ENCODE assay signal across 12 cellular contexts in the genomic region with DNA sequence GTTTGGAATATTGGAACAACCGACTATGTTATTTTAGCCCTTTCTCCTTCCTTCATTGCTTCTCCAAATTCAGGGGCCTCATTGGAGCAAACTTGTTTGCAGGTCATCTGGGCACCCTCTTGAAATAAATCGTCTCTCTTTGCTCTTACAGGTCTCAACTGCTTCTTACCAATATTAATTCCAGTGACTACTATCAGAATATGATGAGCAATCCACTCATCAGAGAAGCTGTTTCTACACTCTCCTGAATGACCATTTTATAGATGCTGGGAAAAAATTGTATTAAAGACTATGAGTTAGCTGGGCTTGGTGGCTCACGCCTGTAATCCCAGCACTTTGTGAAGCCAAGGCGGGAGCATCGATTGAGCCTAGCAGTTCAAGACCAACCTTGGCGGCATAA. TPM values are rescaled to one million over a fixed set of nuclear protein-coding genes. Genes with fewer than 3 reads are reported as not detected.
A peak's percentile ranks its signal among the peaks of the same experiment; 100 is the strongest.
DNase-seq lines count a peak whose midpoint lies in the region; ATAC-seq and TF ChIP-seq lines count a peak whose summit lies in the region.
"Had no signal": no experiment of that assay in that cellular context is flagged by ENCODE, and none has a peak within 500 bp of the region (broad histone marks: within the 10 kb centered on the region; RNA-seq: fewer than 3 reads in every experiment).

No MANE protein-coding gene starts in this region.

- H3K27ac ChIP-seq in right atrium auricular region (peak overlapping the region; percentile 97 to 99), adipose tissue (ENCODE audit: low read depth, low read length) (peak overlapping the region; percentile 42), muscle layer of colon (ENCODE audit: low read depth, low read length) (peak overlapping the region; percentile 93), uterus (peak overlapping the region; percentile 95 to 98), neuronal stem cell (replicated peaks; ENCODE audit: low read length) (no peak overlapping the region)

- H2BK12ac ChIP-seq in neuronal stem cell (ENCODE audit: low read length) = no peak overlapping the region

- H3K9me3 ChIP-seq in right atrium auricular region (no peaks in the 10 kb centered on the region), muscle layer of colon (ENCODE audit: low read length) (no peaks in the 10 kb centered on the region), uterus (no peaks in the 10 kb centered on the region), neuronal stem cell (replicated peaks in 1 of 2; ENCODE audit: control insufficient read depth in 2 of 2, insufficient read depth in 1 of 2, low read depth in 1 of 2, low read length in 2 of 2) (peaks cover 0 to 11% of the 10 kb centered on the region in 2 donors)

- H3K36me3 ChIP-seq in right atrium auricular region (no peaks in the 10 kb centered on the region), muscle layer of colon (ENCODE audit: insufficient read depth, low read length) (no peaks in the 10 kb centered on the region), uterus (no peaks in the 10 kb centered on the region), neuronal stem cell (replicated peaks in 1 of 2; ENCODE audit: control insufficient read depth in 2 of 2, insufficient read depth in 2 of 2, low read length in 2 of 2) (no peaks in the 10 kb centered on the region)

- peaks cover 0 to 15% of the 10 kb centered on the region in 2 donors for H3K4me1 ChIP-seq in right atrium auricular region
- H3K4me1 ChIP-seq in muscle layer of colon (ENCODE audit: insufficient read depth, low read length) = peaks cover 12% of the 10 kb centered on the region
- no peaks in the 10 kb centered on the region for H3K4me1 ChIP-seq in uterus
- peaks cover 0 to 2% of the 10 kb centered on the region in 2 donors for H3K4me1 ChIP-seq in neuronal stem cell (ENCODE audit: control insufficient read depth in 2 of 2, insufficient read depth in 1 of 2, low read depth in 1 of 2, low read length in 2 of 2)

- H3K4me3 ChIP-seq in right atrium auricular region = no peak overlapping the region
- no peak overlapping the region for H3K4me3 ChIP-seq in muscle layer of colon (ENCODE audit: low read depth in 1 of 2, low read length in 2 of 2)
- no peak overlapping the region for H3K4me3 ChIP-seq in uterus
- no peak overlapping the region for H3K4me3 ChIP-seq in neuronal stem cell (ENCODE audit: low read length in 2 of 2)

- H3K14ac ChIP-seq in neuronal stem cell (ENCODE audit: low read length) = no peak overlapping the region

- DNase-seq in right atrium auricular region (ENCODE audit: low spot score) = no peak
- DNase-seq in left cardiac atrium = no peak
- no peak for DNase-seq in uterus
- no peak for DNase-seq in neuronal stem cell (ENCODE audit: low spot score)
- DNase-seq in NCI-H2107 treated with DMSO at 0.1 percent for 48 hours (lab: John Stamatoyannopoulos, UW; ENCODE audit: unreplicated experiment) = no peak
- no peak for DNase-seq in activated CD8-positive, alpha-beta memory T cell treated with anti-CD3 and anti-CD28 coated beads, Interleukin-2, amount 50 U/mL, for 48 hours
- DNase-seq: central memory CD4-positive, alpha-beta T cell; NCI-H1930 had no signal

- no peak overlapping the region for H3K23ac ChIP-seq in neuronal stem cell (ENCODE audit: low read depth, low read length, poor library complexity)

- H2BK5ac ChIP-seq in neuronal stem cell (ENCODE audit: low read length) = no peak overlapping the region

- no peak overlapping the region for H2AK5ac ChIP-seq in neuronal stem cell (ENCODE audit: low read depth, low read length)

- intact Hi-C loops in left cardiac atrium (cut with DNase I) (no loop called here), uterus (cut with DNase I; ENCODE audit: low total_unique reads) (no loop called here)

- no peaks in the 10 kb centered on the region for H3K79me1 ChIP-seq in neuronal stem cell (ENCODE audit: low read depth, low read length)

- H3K18ac ChIP-seq in neuronal stem cell (ENCODE audit: low read length) = no peak overlapping the region

- H3K9ac ChIP-seq in muscle layer of colon (ENCODE audit: low read length) (no peak overlapping the region), neuronal stem cell (ENCODE audit: low read depth, low read length, poor library complexity) (no peak overlapping the region)

- TF ChIP-seq POLR2A in uterus (IDR thresholded peaks at IDR 0.05) = no peak

- no peak overlapping the region for H3K4me2 ChIP-seq in neuronal stem cell (ENCODE audit: insufficient read depth, low read length, poor library complexity, severe bottlenecking)

- no peak overlapping the region for H2AFZ ChIP-seq in neuronal stem cell (ENCODE audit: low read length)

- 85 to 93% (median 89%) methylated on average over 6 of the region's 6 CpGs for WGBS in adipose tissue, 3 donors
- WGBS in neuronal stem cell (ENCODE audit: extremely low coverage in 2 of 2, insufficient read length in 2 of 2, insufficient replicate concordance in 1 of 2), 2 donors = no CpG with 5 or more reads among the region's 6 CpGs

- no peak overlapping the region for H2BK15ac ChIP-seq in neuronal stem cell (ENCODE audit: low read length)

- H4K91ac ChIP-seq in neuronal stem cell (ENCODE audit: low read depth, low read length, poor library complexity) = no peak overlapping the region

- ATAC-seq in left cardiac atrium = no peak

- H2BK120ac ChIP-seq in neuronal stem cell (ENCODE audit: low read depth, low read length) = no peak overlapping the region

- TF ChIP-seq CTCF in right atrium auricular region (IDR thresholded peaks at IDR 0.05) (no peak), uterus (IDR thresholded peaks at IDR 0.05) (no peak)

- H3K27me3 ChIP-seq in right atrium auricular region = no peaks in the 10 kb centered on the region
- no peaks in the 10 kb centered on the region for H3K27me3 ChIP-seq in muscle layer of colon (ENCODE audit: control insufficient read depth in 1 of 2, insufficient read depth in 2 of 2, low read length in 2 of 2)
- no peaks in the 10 kb centered on the region for H3K27me3 ChIP-seq in uterus
- H3K27me3 ChIP-seq in neuronal stem cell (ENCODE audit: control insufficient read depth in 3 of 3, insufficient read depth in 3 of 3, low read depth in 1 of 3, low read length in 3 of 3) = no peaks in the 10 kb centered on the region

- no peak overlapping the region for H3K4ac ChIP-seq in neuronal stem cell (ENCODE audit: low read length)

- H4K8ac ChIP-seq in neuronal stem cell (ENCODE audit: low read depth, low read length) = no peak overlapping the region

RNA-seq across cellular contexts. Expression of a gene that starts 12.5 kb away (rescaled TPM):
- 10 to 100 TPM; 57.8 to 78.7 TPM for total RNA-seq in right atrium auricular region
- 100 to 1,000 TPM in 1 of 2 donors, 10 to 100 TPM in 1; 83.6 to 107 TPM for total RNA-seq in left cardiac atrium
- polyA plus RNA-seq in adipose tissue = 100 to 1,000 TPM in 2 of 3 donors, 10 to 100 TPM in 1; 90.0 to 174 (median 103) TPM
- total RNA-seq in uterus = 100 to 1,000 TPM in 2 of 4 donors, 10 to 100 TPM in 2; 86.2 to 211 (median 142) TPM
- polyA plus RNA-seq in neuronal stem cell (2013, experiment 1 of 2) = 114 TPM
- 114 TPM for polyA plus RNA-seq in neuronal stem cell (2013, experiment 2 of 2)

RNA-seq across cellular contexts. Expression of a gene that starts 15.4 kb away (rescaled TPM):
- total RNA-seq in right atrium auricular region (1 to 10 TPM; 3.9 to 4.9 TPM), left cardiac atrium (1 to 10 TPM; 2.2 to 2.3 TPM), uterus (10 to 100 TPM; 15.0 to 22.8 (median 17.8) TPM)
- polyA plus RNA-seq in adipose tissue = 1 to 10 TPM; 4.2 to 4.8 (median 4.4) TPM
- polyA plus RNA-seq in neuronal stem cell (2013, experiment 1 of 2) = 3.7 TPM
- 3.3 TPM for polyA plus RNA-seq in neuronal stem cell (2013, experiment 2 of 2)

RNA-seq across cellular contexts. Expression of a gene that starts 50.1 kb away (rescaled TPM):
- total RNA-seq in right atrium auricular region (not detected), left cardiac atrium (not detected), uterus (not detected)
- polyA plus RNA-seq in adipose tissue = under 1 TPM in 2 of 3 donors, not detected in 1; 0.15 to 0.77 TPM
- not detected for polyA plus RNA-seq in neuronal stem cell (2013, experiment 1 of 2)
- not detected for polyA plus RNA-seq in neuronal stem cell (2013, experiment 2 of 2)
- total RNA-seq: left colon; T-helper 1 cell treated with Interleukin-12 subunit alpha and Interleukin-12 subunit beta and Interleukin-4 antibody, amounts not matched to agents 30 ng/mL and 1 ng/mL, for 36 hours had no signal
